ENCODE assay signal across 13 cellular contexts in the genomic region with DNA sequence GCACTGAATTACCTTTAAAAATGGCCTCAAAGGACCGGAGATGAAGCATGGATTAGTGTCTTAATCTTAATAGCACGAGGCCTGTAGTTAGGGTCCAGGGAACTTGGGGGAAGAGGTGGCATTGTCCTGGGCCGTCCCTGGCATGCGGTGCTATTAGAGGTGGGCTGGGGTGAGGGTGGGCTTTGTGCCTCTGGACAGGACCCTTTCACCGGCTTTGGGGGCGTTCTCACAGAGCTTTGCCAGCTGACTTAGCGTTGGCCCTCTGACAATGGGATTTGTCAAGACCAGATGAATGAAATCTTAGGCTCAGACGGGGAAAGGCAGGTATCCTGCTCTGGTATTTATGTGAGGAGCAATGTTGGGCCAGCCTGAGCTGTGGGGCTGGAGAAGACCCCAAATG.
"Had no signal": no experiment of that assay in that cellular context is flagged by ENCODE, and none has a peak within 500 bp of the region (broad histone marks: within the 10 kb centered on the region; RNA-seq: fewer than 3 reads in every experiment).

No MANE protein-coding gene starts in this region.

- H3K9me3 ChIP-seq: ovary had no signal

- ATAC-seq: activated CD4-positive, alpha-beta T cell treated with anti-CD3 and anti-CD28 coated beads for 36 hours had no signal

- H3K27me3 ChIP-seq: ovary had no signal

- H3K4me1 Mint-ChIP-seq: nephron had no signal

- H3K27ac Mint-ChIP-seq: activated CD4-positive, alpha-beta T cell treated with anti-CD3 and anti-CD28 coated beads for 36 hours; activated CD8-positive, alpha-beta T cell treated with anti-CD3 and anti-CD28 coated beads for 36 hours; dendritic cell treated with granulocyte-macrophage colony-stimulating factor and Interleukin-4, amounts not matched to agents 40 ng/mL and 50 ng/mL, for 4 days; nephron; stimulated activated effector memory CD8-positive, alpha-beta T cell treated with anti-CD3 and anti-CD28 coated beads, Interleukin-12 subunit alpha, Interleukin-12 subunit beta, amount 100 ng/mL, for 72 hours; T-helper 1 cell treated with Interleukin-12 subunit alpha and Interleukin-12 subunit beta and Interleukin-4 antibody, amounts not matched to agents 30 μg/mL and 1 μg/mL, for 36 hours had no signal

- H3K27ac ChIP-seq: left ventricle myocardium inferior, ovary, WERI-Rb-1 had no signal

- DNase-seq: activated CD4-positive, alpha-beta T cell treated with anti-CD3 and anti-CD28 coated beads for 36 hours; activated CD8-positive, alpha-beta T cell treated with anti-CD3 and anti-CD28 coated beads for 36 hours; activated naive CD4-positive, alpha-beta T cell treated with Interleukin-2 at 50 U/mL for 16 hours; anterior cingulate cortex; cerebellar nuclear complex; left ventricle myocardium inferior; mesenchymal stem cell; ovary had no signal

- H3K4me3 ChIP-seq: left ventricle myocardium inferior, ovary had no signal

- H3K36me3 Mint-ChIP-seq: stimulated activated effector memory CD8-positive, alpha-beta T cell treated with anti-CD3 and anti-CD28 coated beads, Interleukin-12 subunit alpha, Interleukin-12 subunit beta, amount 100 ng/mL, for 72 hours had no signal

- H3K36me3 ChIP-seq: left ventricle myocardium inferior, ovary, WERI-Rb-1 had no signal

- H3K4me3 Mint-ChIP-seq: activated CD4-positive, alpha-beta T cell treated with anti-CD3 and anti-CD28 coated beads for 36 hours; activated CD8-positive, alpha-beta T cell treated with anti-CD3 and anti-CD28 coated beads for 36 hours; dendritic cell treated with granulocyte-macrophage colony-stimulating factor and Interleukin-4, amounts not matched to agents 40 ng/mL and 50 ng/mL, for 4 days; nephron; stimulated activated effector memory CD8-positive, alpha-beta T cell treated with anti-CD3 and anti-CD28 coated beads, Interleukin-12 subunit alpha, Interleukin-12 subunit beta, amount 100 ng/mL, for 72 hours; T-helper 1 cell treated with Interleukin-12 subunit alpha and Interleukin-12 subunit beta and Interleukin-4 antibody, amounts not matched to agents 30 μg/mL and 1 μg/mL, for 36 hours had no signal
